ENCODE assay signal across 24 cellular contexts in genomic region chr1:104488296-104489015, GRCh38.
"Had no signal": no experiment of that assay in that cellular context is flagged by ENCODE, and none has a peak within 500 bp of the region (broad histone marks: within the 10 kb centered on the region; RNA-seq: fewer than 3 reads in every experiment).

No MANE protein-coding gene starts in this region.

- H3K4me3 Mint-ChIP-seq: activated CD4-positive, alpha-beta memory T cell treated with anti-CD3 and anti-CD28 coated beads, Interleukin-2, amount 10 ng/mL, durations not matched to agents 7 days and 5 days; activated naive CD4-positive, alpha-beta T cell treated with anti-CD3 and anti-CD28 coated beads, Interleukin-2, amount 10 ng/mL, durations not matched to agents 7 days and 5 days; activated naive CD8-positive, alpha-beta T cell treated with anti-CD3 and anti-CD28 coated beads for 36 hours; activated T-cell treated with anti-CD3 and anti-CD28 coated beads, Interleukin-2, amount 50 U/mL, for 72 hours; T-cell had no signal

- H3K4me3 ChIP-seq: cardiac muscle cell, SK-N-MC had no signal

- H3K27me3 ChIP-seq: brain microvascular endothelial cell, cardiac muscle cell had no signal

- H3K36me3 Mint-ChIP-seq: activated naive CD4-positive, alpha-beta T cell treated with anti-CD3 and anti-CD28 coated beads, Interleukin-2, amount 10 ng/mL, durations not matched to agents 7 days and 5 days; activated naive CD8-positive, alpha-beta T cell treated with anti-CD3 and anti-CD28 coated beads for 36 hours; T-cell had no signal

- H3K4me1 Mint-ChIP-seq: activated CD4-positive, alpha-beta memory T cell treated with anti-CD3 and anti-CD28 coated beads, Interleukin-2, amount 10 ng/mL, durations not matched to agents 7 days and 5 days; activated naive CD4-positive, alpha-beta T cell treated with anti-CD3 and anti-CD28 coated beads, Interleukin-2, amount 10 ng/mL, durations not matched to agents 7 days and 5 days; activated naive CD8-positive, alpha-beta T cell treated with anti-CD3 and anti-CD28 coated beads for 36 hours; T-cell had no signal

- ATAC-seq: activated T-cell treated with anti-CD3 and anti-CD28 coated beads, Interleukin-2, amount 50 U/mL, for 72 hours; Right ventricle myocardium inferior; T-cell had no signal

- H3K36me3 ChIP-seq: brain microvascular endothelial cell, cardiac muscle cell had no signal

- H3K27ac Mint-ChIP-seq: activated CD4-positive, alpha-beta memory T cell treated with anti-CD3 and anti-CD28 coated beads, Interleukin-2, amount 10 ng/mL, durations not matched to agents 7 days and 5 days; activated naive CD4-positive, alpha-beta T cell treated with anti-CD3 and anti-CD28 coated beads, Interleukin-2, amount 10 ng/mL, durations not matched to agents 7 days and 5 days; activated naive CD8-positive, alpha-beta T cell treated with anti-CD3 and anti-CD28 coated beads for 36 hours; activated T-cell treated with anti-CD3 and anti-CD28 coated beads, Interleukin-2, amount 50 U/mL, for 72 hours; activated T-helper 2 cell treated with anti-CD3 and anti-CD28 coated beads, Interferon-gamma antibody, Interleukin-2, Interleukin-4, amounts not matched to agents 10 μg/mL and 5 μg/mL and 100 μg/mL, durations not matched to agents 14 hours and 24 hours and 36 hours; T-cell had no signal

- H3K27me3 Mint-ChIP-seq: activated CD4-positive, alpha-beta memory T cell treated with anti-CD3 and anti-CD28 coated beads, Interleukin-2, amount 10 ng/mL, durations not matched to agents 7 days and 5 days; activated naive CD4-positive, alpha-beta T cell treated with anti-CD3 and anti-CD28 coated beads, Interleukin-2, amount 10 ng/mL, durations not matched to agents 7 days and 5 days; activated naive CD8-positive, alpha-beta T cell treated with anti-CD3 and anti-CD28 coated beads for 36 hours; T-cell had no signal

- DNase-seq: activated CD4-positive, alpha-beta memory T cell treated with anti-CD3 and anti-CD28 coated beads, Interleukin-2, amount 10 ng/mL, durations not matched to agents 7 days and 5 days; activated CD4-positive, alpha-beta T cell treated with anti-CD3 and anti-CD28 coated beads, Interleukin-2, amount 50 U/mL, for 1 hour; activated CD4-positive, CD25-positive, alpha-beta regulatory T cell; activated CD8-positive, alpha-beta memory T cell treated with anti-CD3 and anti-CD28 coated beads, Interleukin-2, amount 50 U/mL, for 4 hours; activated gamma-delta T cell treated with Interleukin-2 at 50 U/mL for 16 hours; activated naive CD4-positive, alpha-beta T cell treated with anti-CD3 and anti-CD28 coated beads, Interleukin-2, amount 10 ng/mL, durations not matched to agents 7 days and 5 days; activated naive CD8-positive, alpha-beta T cell treated with anti-CD3 and anti-CD28 coated beads for 36 hours; activated T-cell treated with anti-CD3 and anti-CD28 coated beads, Interleukin-2, amount 50 U/mL, for 72 hours; brain microvascular endothelial cell; Kasumi-1; KBM-7; NCI-H1105 treated with DMSO at 0.1 percent for 48 hours; NCI-H1436 treated with DMSO at 0.1 percent for 48 hours; NCI-H187; NCI-H2081; NCI-H446; NCI-H524; T-cell; T-helper 2 cell; T1000 had no signal

- H3K27ac ChIP-seq: brain microvascular endothelial cell, cardiac muscle cell, SK-N-MC had no signal
